In genomic region chr16:68186877-68187276, GRCh38 we compare ENCODE assay signal across 23 cellular contexts. TPM values are rescaled to one million over a fixed set of nuclear protein-coding genes. Genes with fewer than 3 reads are reported as not detected.
DNase-seq lines count a peak whose midpoint lies in the region; ATAC-seq lines count a peak whose summit lies in the region.
"Had no signal": no experiment of that assay in that cellular context is flagged by ENCODE, and none has a peak within 500 bp of the region (broad histone marks: within the 10 kb centered on the region; RNA-seq: fewer than 3 reads in every experiment).

No MANE protein-coding gene starts in this region.

- peaks cover 50% of the 10 kb centered on the region for H3K36me3 Mint-ChIP-seq in stimulated activated naive CD8-positive, alpha-beta T cell treated with anti-CD3 and anti-CD28 coated beads, Interleukin-15, Interleukin-2, amounts not matched to agents 100 ng/mL and 50 ng/mL, for 24 hours (ENCODE audit: low read depth)
- H3K36me3 Mint-ChIP-seq in stimulated activated naive B cell treated with anti-CD40 and anti-IgM and Interleukin-4, amounts not matched to agents 10 μg/mL and 1 μg/mL and 100 μg/mL, for 72 hours = peaks cover 40 to 57% of the 10 kb centered on the region in 2 donors

- no peak overlapping the region for H3K27ac Mint-ChIP-seq in stimulated activated naive CD8-positive, alpha-beta T cell treated with anti-CD3 and anti-CD28 coated beads, Interleukin-15, Interleukin-2, amounts not matched to agents 100 ng/mL and 50 ng/mL, for 24 hours
- no peak overlapping the region for H3K27ac Mint-ChIP-seq in stimulated activated naive CD8-positive, alpha-beta T cell treated with anti-CD3 and anti-CD28 coated beads, Interleukin-15, amount 100 ng/mL, for 72 hours
- H3K27ac Mint-ChIP-seq in stimulated activated naive B cell treated with anti-CD40 and anti-IgM and Interleukin-4, amounts not matched to agents 10 μg/mL and 1 μg/mL and 100 μg/mL, for 72 hours = peak overlapping the region; percentile 59

- H3K27me3 Mint-ChIP-seq in stimulated activated naive CD8-positive, alpha-beta T cell treated with anti-CD3 and anti-CD28 coated beads, Interleukin-15, Interleukin-2, amounts not matched to agents 100 ng/mL and 50 ng/mL, for 24 hours = no peaks in the 10 kb centered on the region
- no peaks in the 10 kb centered on the region for H3K27me3 Mint-ChIP-seq in stimulated activated naive CD8-positive, alpha-beta T cell treated with anti-CD3 and anti-CD28 coated beads, Interleukin-15, amount 100 ng/mL, for 72 hours
- no peaks in the 10 kb centered on the region for H3K27me3 Mint-ChIP-seq in stimulated activated naive B cell treated with anti-CD40 and anti-IgM and Interleukin-4, amounts not matched to agents 10 μg/mL and 1 μg/mL and 100 μg/mL, for 72 hours
- H3K27me3 Mint-ChIP-seq: CD4-positive, alpha-beta memory T cell had no signal

- H3K4me1 Mint-ChIP-seq in stimulated activated naive CD8-positive, alpha-beta T cell treated with anti-CD3 and anti-CD28 coated beads, Interleukin-15, Interleukin-2, amounts not matched to agents 100 ng/mL and 50 ng/mL, for 24 hours (ENCODE audit: low read depth) = no peaks in the 10 kb centered on the region
- peaks cover 6% of the 10 kb centered on the region for H3K4me1 Mint-ChIP-seq in stimulated activated naive CD8-positive, alpha-beta T cell treated with anti-CD3 and anti-CD28 coated beads, Interleukin-15, amount 100 ng/mL, for 72 hours
- H3K4me1 Mint-ChIP-seq in stimulated activated naive B cell treated with anti-CD40 and anti-IgM and Interleukin-4, amounts not matched to agents 10 μg/mL and 1 μg/mL and 100 μg/mL, for 72 hours = peaks cover 0 to 4% of the 10 kb centered on the region in 2 donors

- no peak for ATAC-seq in stimulated activated naive CD8-positive, alpha-beta T cell treated with anti-CD3 and anti-CD28 coated beads, Interleukin-15, amount 100 ng/mL, for 72 hours
- peak; percentile 24 for ATAC-seq in left lobe of liver
- no peak for ATAC-seq in stimulated activated naive B cell treated with anti-CD40 and anti-IgM and Interleukin-4, amounts not matched to agents 10 μg/mL and 1 μg/mL and 100 μg/mL, for 72 hours (replicated peaks)
- ATAC-seq: PC-3 had no signal

- no peak for DNase-seq in stimulated activated naive CD8-positive, alpha-beta T cell treated with anti-CD3 and anti-CD28 coated beads, Interleukin-15, amount 100 ng/mL, for 72 hours
- no peak for DNase-seq in left lobe of liver (ENCODE audit: low spot score)
- no peak for DNase-seq in stimulated activated naive B cell treated with anti-CD40 and anti-IgM and Interleukin-4, amounts not matched to agents 10 μg/mL and 1 μg/mL and 100 μg/mL, for 72 hours
- no peak for DNase-seq in pons (ENCODE audit: low spot score)
- DNase-seq in ureter (ENCODE audit: low spot score) = no peak
- no peak for DNase-seq in SHP77 (lab: John Stamatoyannopoulos, UW)
- DNase-seq: C1 segment of cervical spinal cord; CD4-positive, alpha-beta memory T cell; COR-L47; DMS53; KBM-7; MV-4-11; NCI-H1105 treated with DMSO at 0.1 percent for 48 hours; NCI-H146; NCI-H1930; NCI-H2107; NCI-H524; NCI-H748 treated with DMSO at 0.1 percent for 48 hours; NK-92 treated with Interleukin-12 subunit alpha and Interleukin-12 subunit beta, amount 100 ng/mL, for 24 hours; PC-3; SJCRH30 had no signal

- H3K4me3 Mint-ChIP-seq in stimulated activated naive CD8-positive, alpha-beta T cell treated with anti-CD3 and anti-CD28 coated beads, Interleukin-15, Interleukin-2, amounts not matched to agents 100 ng/mL and 50 ng/mL, for 24 hours = peak overlapping the region; percentile 12
- H3K4me3 Mint-ChIP-seq in stimulated activated naive CD8-positive, alpha-beta T cell treated with anti-CD3 and anti-CD28 coated beads, Interleukin-15, amount 100 ng/mL, for 72 hours = no peak overlapping the region
- no peak overlapping the region for H3K4me3 Mint-ChIP-seq in stimulated activated naive B cell treated with anti-CD40 and anti-IgM and Interleukin-4, amounts not matched to agents 10 μg/mL and 1 μg/mL and 100 μg/mL, for 72 hours
- H3K4me3 Mint-ChIP-seq: CD4-positive, alpha-beta memory T cell had no signal

- no peaks in the 10 kb centered on the region for H3K9me3 Mint-ChIP-seq in stimulated activated naive CD8-positive, alpha-beta T cell treated with anti-CD3 and anti-CD28 coated beads, Interleukin-15, Interleukin-2, amounts not matched to agents 100 ng/mL and 50 ng/mL, for 24 hours
- no peaks in the 10 kb centered on the region for H3K9me3 Mint-ChIP-seq in stimulated activated naive CD8-positive, alpha-beta T cell treated with anti-CD3 and anti-CD28 coated beads, Interleukin-15, amount 100 ng/mL, for 72 hours
- H3K9me3 Mint-ChIP-seq in stimulated activated naive B cell treated with anti-CD40 and anti-IgM and Interleukin-4, amounts not matched to agents 10 μg/mL and 1 μg/mL and 100 μg/mL, for 72 hours = no peaks in the 10 kb centered on the region

RNA-seq across cellular contexts. Expression of gene ESRP2, which starts 49.0 kb away (rescaled TPM):
- total RNA-seq in left lobe of liver = 78.9 TPM
- 127 TPM for total RNA-seq in ureter
- total RNA-seq: LHCN-M2 had no signal

RNA-seq across cellular contexts. Expression of gene PLA2G15, which starts 58.3 kb away (rescaled TPM):
- total RNA-seq in left lobe of liver (12.5 TPM), ureter (15.9 TPM)
